In genomic region chr4:106624674-106625073, GRCh38 we compare ENCODE assay signal across 29 cellular contexts.
"Had no signal": no experiment of that assay in that cellular context is flagged by ENCODE, and none has a peak within 500 bp of the region (broad histone marks: within the 10 kb centered on the region; RNA-seq: fewer than 3 reads in every experiment).

No MANE protein-coding gene starts in this region.

- H3K36me3 Mint-ChIP-seq: mesothelial cell of epicardium; naive B cell; natural killer cell treated with Interleukin-12 subunit alpha and Interleukin-12 subunit beta and Interleukin-15 and Interleukin-18, amount 100 ng/mL, for 72 hours had no signal

- H3K4me1 Mint-ChIP-seq: mesothelial cell of epicardium; naive B cell; neural crest cell; stimulated activated naive CD8-positive, alpha-beta T cell treated with anti-CD3 and anti-CD28 coated beads, Interleukin-15, amount 100 ng/mL, for 72 hours had no signal

- H3K36me3 ChIP-seq: gastrocnemius medialis, neutrophil, right lobe of liver, suprapubic skin, transverse colon, upper lobe of right lung, uterus had no signal

- H3K27ac ChIP-seq: dorsolateral prefrontal cortex, epithelial cell of prostate, gastrocnemius medialis, neutrophil, parathyroid adenoma, right lobe of liver, suprapubic skin, transverse colon, upper lobe of right lung, uterus had no signal

- H3K4me1 ChIP-seq: gastrocnemius medialis, parathyroid adenoma, right lobe of liver, suprapubic skin, transverse colon, upper lobe of right lung, uterus had no signal

- ATAC-seq: esophagus mucosa; gastrocnemius medialis; left lobe of liver; mucosa of descending colon; natural killer cell treated with Interleukin-12 subunit alpha and Interleukin-12 subunit beta and Interleukin-15 and Interleukin-18, amount 100 ng/mL, for 72 hours; right lobe of liver; stimulated activated naive CD8-positive, alpha-beta T cell treated with anti-CD3 and anti-CD28 coated beads, Interleukin-15, amount 100 ng/mL, for 72 hours; upper lobe of right lung had no signal

- H3K4me2 ChIP-seq: smooth muscle cell had no signal

- H3K4me3 ChIP-seq: dorsolateral prefrontal cortex, gastrocnemius medialis, mucosa of descending colon, right lobe of liver, smooth muscle cell, suprapubic skin, transverse colon, upper lobe of right lung, uterus had no signal

- H3K27me3 ChIP-seq: gastrocnemius medialis, neutrophil, right lobe of liver, suprapubic skin, transverse colon, upper lobe of right lung, uterus had no signal

- H3K27me3 Mint-ChIP-seq: naive B cell; natural killer cell treated with Interleukin-12 subunit alpha and Interleukin-12 subunit beta and Interleukin-15 and Interleukin-18, amount 100 ng/mL, for 72 hours; progenitor cell of endocrine pancreas; stimulated activated naive CD8-positive, alpha-beta T cell treated with anti-CD3 and anti-CD28 coated beads, Interleukin-15, amount 100 ng/mL, for 72 hours had no signal

- H3K9ac ChIP-seq: parathyroid adenoma had no signal

- H3K27ac Mint-ChIP-seq: mesothelial cell of epicardium; naive B cell; natural killer cell treated with Interleukin-12 subunit alpha and Interleukin-12 subunit beta and Interleukin-15 and Interleukin-18, amount 100 ng/mL, for 72 hours; progenitor cell of endocrine pancreas; stimulated activated naive CD8-positive, alpha-beta T cell treated with anti-CD3 and anti-CD28 coated beads, Interleukin-15, amount 100 ng/mL, for 72 hours had no signal

- H3K9me3 Mint-ChIP-seq: natural killer cell treated with Interleukin-12 subunit alpha and Interleukin-12 subunit beta and Interleukin-15 and Interleukin-18, amount 100 ng/mL, for 72 hours; neural crest cell; stimulated activated naive CD8-positive, alpha-beta T cell treated with anti-CD3 and anti-CD28 coated beads, Interleukin-15, amount 100 ng/mL, for 72 hours had no signal

- H3K79me2 ChIP-seq: parathyroid adenoma had no signal

- DNase-seq: dorsolateral prefrontal cortex; effector CD4-positive, alpha-beta T cell; foreskin fibroblast; gastrocnemius medialis; head of caudate nucleus; mesenchymal stem cell; mucosa of descending colon; naive B cell; right lobe of liver; stimulated activated CD4-positive, alpha-beta T cell treated with anti-CD3 and anti-CD28 coated beads, Interleukin-12 subunit alpha, Interleukin-12 subunit beta, amount 100 ng/mL, for 4 hours; stimulated activated CD4-positive, alpha-beta T cell treated with anti-CD3 and anti-CD28 coated beads, Interleukin-1b, Interleukin-23, amount 100 ng/mL, for 48 hours; stimulated activated CD4-positive, alpha-beta T cell treated with anti-CD3 and anti-CD28 coated beads, Interleukin-4, amount 100 ng/mL, for 1 hour; stimulated activated CD8-positive, alpha-beta memory T cell treated with anti-CD3 and anti-CD28 coated beads, Interleukin-4, amount 100 ng/mL, for 48 hours; stimulated activated naive CD4-positive, alpha-beta T cell; stimulated activated naive CD8-positive, alpha-beta T cell treated with anti-CD3 and anti-CD28 coated beads, Interleukin-15, amount 100 ng/mL, for 72 hours; transverse colon; upper lobe of right lung; uterus had no signal

- H3K4me3 Mint-ChIP-seq: mesothelial cell of epicardium; naive B cell; natural killer cell treated with Interleukin-12 subunit alpha and Interleukin-12 subunit beta and Interleukin-15 and Interleukin-18, amount 100 ng/mL, for 72 hours; neural crest cell; stimulated activated naive CD8-positive, alpha-beta T cell treated with anti-CD3 and anti-CD28 coated beads, Interleukin-15, amount 100 ng/mL, for 72 hours had no signal

- H3K9me3 ChIP-seq: gastrocnemius medialis, mucosa of descending colon, neutrophil, right lobe of liver, suprapubic skin, transverse colon, upper lobe of right lung, uterus had no signal

- H2AFZ ChIP-seq: parathyroid adenoma had no signal
